In the genomic region with DNA sequence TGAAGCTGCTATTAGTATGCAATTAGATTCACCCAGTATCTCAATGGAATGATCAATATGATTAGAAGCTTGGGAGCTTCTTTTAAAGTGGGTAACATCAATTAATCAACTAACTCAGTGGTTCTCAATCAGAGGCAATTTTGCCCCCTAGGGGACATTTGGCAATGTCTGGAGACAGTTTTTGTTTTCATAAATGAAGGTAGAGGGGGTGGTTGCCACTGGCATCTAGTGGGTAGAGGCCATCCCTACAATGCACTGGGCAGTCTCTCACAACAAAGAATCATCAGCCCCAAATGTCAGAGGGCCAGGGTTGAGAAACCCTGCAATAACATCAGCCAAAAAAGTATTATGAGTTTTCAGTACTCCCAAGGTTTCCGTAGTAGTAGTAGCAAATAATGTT, we compare ENCODE assay signal across 2 cellular contexts.
TF ChIP-seq lines count a peak whose summit lies in the region.

No MANE protein-coding gene starts in this region.

TF ChIP-seq in liver, 16 proteins besides CTCF, POLR2A, EP300 and RAD21:
- no peak for TF ChIP-seq MAX (IDR thresholded peaks at IDR 0.05)
- TF ChIP-seq NR2F2 (IDR thresholded peaks at IDR 0.05) = no peak
- no peak for TF ChIP-seq ATF3 (IDR thresholded peaks at IDR 0.05)
- no peak for TF ChIP-seq EGR1 (IDR thresholded peaks at IDR 0.05; ENCODE audit: low read depth in 2 of 2)
- TF ChIP-seq FOXA2 (IDR thresholded peaks at IDR 0.05) = no peak
- no peak for TF ChIP-seq JUND (IDR thresholded peaks at IDR 0.05)
- no peak for TF ChIP-seq REST (IDR thresholded peaks at IDR 0.05)
- no peak for TF ChIP-seq YY1 (IDR thresholded peaks at IDR 0.05)
- TF ChIP-seq HNF4A (conservative IDR thresholded peaks at IDR 0.05) = no peak
- no peak for TF ChIP-seq TAF1 (conservative IDR thresholded peaks at IDR 0.05)
- TF ChIP-seq FOXA1 (IDR thresholded peaks at IDR 0.05) = no peak
- TF ChIP-seq RXRA (IDR thresholded peaks at IDR 0.05) = no peak
- TF ChIP-seq HNF4G (IDR thresholded peaks at IDR 0.05) = no peak
- no peak for TF ChIP-seq ZBTB33 (IDR thresholded peaks at IDR 0.05)
- no peak for TF ChIP-seq SP1 (IDR thresholded peaks at IDR 0.05)
- no peak for TF ChIP-seq GABPA (IDR thresholded peaks at IDR 0.05 in 1 of 2, conservative IDR thresholded peaks at IDR 0.05 in 1 of 2)

TF ChIP-seq in HepG2, 621 proteins besides CTCF, POLR2A, EP300 and RAD21:
- no peak for TF ChIP-seq MTA1 (CRISPR knock-in tag; IDR thresholded peaks at IDR 0.05; ENCODE audit: borderline replicate concordance)
- TF ChIP-seq DNMT3B (CRISPR knock-in tag; conservative IDR thresholded peaks at IDR 0.05) = no peak
- TF ChIP-seq ZBTB46 (CRISPR knock-in tag; IDR thresholded peaks at IDR 0.05; ENCODE audit: borderline replicate concordance) = no peak
- TF ChIP-seq ZNF343 (CRISPR knock-in tag; IDR thresholded peaks at IDR 0.05) = no peak
- TF ChIP-seq JUNB (CRISPR knock-in tag; IDR thresholded peaks at IDR 0.05; ENCODE audit: borderline replicate concordance) = no peak
- TF ChIP-seq ZBTB7B (CRISPR knock-in tag; IDR thresholded peaks at IDR 0.05) = no peak
- TF ChIP-seq ZEB1 (IDR thresholded peaks at IDR 0.05; ENCODE audit: insufficient replicate concordance, low read depth) = no peak
- TF ChIP-seq ZNF660 (CRISPR knock-in tag; IDR thresholded peaks at IDR 0.05; ENCODE audit: borderline replicate concordance, low read depth) = no peak
- no peak for TF ChIP-seq YEATS2 (CRISPR knock-in tag; IDR thresholded peaks at IDR 0.05; ENCODE audit: borderline replicate concordance)
- TF ChIP-seq ETV6 (CRISPR knock-in tag; conservative IDR thresholded peaks at IDR 0.05) = no peak
- TF ChIP-seq ZNF780A (CRISPR knock-in tag; IDR thresholded peaks at IDR 0.05) = no peak
- TF ChIP-seq ZNF569 (CRISPR knock-in tag; IDR thresholded peaks at IDR 0.05; ENCODE audit: borderline replicate concordance) = no peak
- TF ChIP-seq ZNF850 (CRISPR knock-in tag; conservative IDR thresholded peaks at IDR 0.05) = no peak
- TF ChIP-seq JARID2 (CRISPR knock-in tag; IDR thresholded peaks at IDR 0.05; ENCODE audit: insufficient replicate concordance) = no peak
TF ChIP-seq in HepG2: peak in this region for 0.
